Comparison of ENCODE assay signal across 1 cellular context in genomic region chr20:51495921-51496545, GRCh38.
TF ChIP-seq lines count a peak whose summit lies in the region.

No MANE protein-coding gene starts in this region.

TF ChIP-seq in GM23338, 12 proteins besides CTCF, POLR2A, EP300 and RAD21 (continued from another document):
- no peak for TF ChIP-seq ZNF462 (CRISPR knock-in tag; IDR thresholded peaks at IDR 0.05)
- TF ChIP-seq EZH2phosphoT487 (IDR thresholded peaks at IDR 0.05; ENCODE audit: unreplicated experiment): no peak
